ENCODE assay signal across 8 cellular contexts in genomic region chr4:183722738-183723560, GRCh38.
DNase-seq lines count a peak whose midpoint lies in the region; ATAC-seq and TF ChIP-seq lines count a peak whose summit lies in the region.

No MANE protein-coding gene starts in this region.

- H3K27ac ChIP-seq in skin epidermis = peak overlapping the region in 16 of 21 experiments; percentile 17 to 86 (median 67)

- H3K4me3 Mint-ChIP-seq in T-cell = peak overlapping the region; percentile 83 to 93 (median 88)

- peaks cover 15 to 20% (median 18%) of the 10 kb centered on the region in 3 donors for H3K4me1 Mint-ChIP-seq in T-cell

- H3K4me3 ChIP-seq in astrocyte of the spinal cord (ENCODE audit: low read depth, low read length) = peak overlapping the region; percentile 41
- H3K4me3 ChIP-seq in iPS-18c (ENCODE audit: insufficient read depth, low read depth, low read length) = peak overlapping the region; percentile 40
- H3K4me3 ChIP-seq in skin epidermis = peak overlapping the region; percentile 42 to 57 (median 47)

- H3K36me3 Mint-ChIP-seq in T-cell = no peaks in the 10 kb centered on the region

- H3K27me3 Mint-ChIP-seq in T-cell = peaks cover 0 to under 1% of the 10 kb centered on the region in 2 donors

- POLR2A ChIA-PET in T-cell (lab: Charles Lee) = interaction anchor here in 1 of 2 donors (0.6 kb wide), 1 partner anchor 238 kb away, joined by 3 read pairs; no protein-coding TSS in a partner anchor

- in situ Hi-C loops in astrocyte of the spinal cord (cut with HindIII; ENCODE audit: low sequenced_read_pairs) = no loop called here

- H3K27ac Mint-ChIP-seq in T-cell = peak overlapping the region; percentile 69 to 74

- no peaks in the 10 kb centered on the region for H3K9me3 Mint-ChIP-seq in T-cell

- CTCF ChIA-PET in T-cell (lab: Charles Lee) = interaction anchor here in 1 of 2 donors (0.7 kb wide), 2 partner anchors 179 to 1623 kb away, joined by 3 to 4 read pairs; no protein-coding TSS in a partner anchor

- ATAC-seq in GM21786 (IDR thresholded peaks at IDR 0.05; ENCODE audit: unreplicated experiment) (peak; percentile 70), T-cell (replicated peaks in 1 of 4) (peak; percentile 63 to 73 (median 68))

- TF ChIP-seq CTCF in astrocyte of the spinal cord (IDR thresholded peaks at IDR 0.05; ENCODE audit: low read depth, low read length) = no peak

- DNase-seq in ELF-1 (ENCODE audit: low read depth, low spot score) = peak; percentile 77
- DNase-seq in LoVo (ENCODE audit: low spot score) = peak; percentile 34
- DNase-seq in T-cell = peak; percentile 12 to 55 (median 33)
- peak; percentile 23 for DNase-seq in astrocyte of the spinal cord (ENCODE audit: low read depth, low spot score)
- DNase-seq in NCI-H1694 (lab: John Stamatoyannopoulos, UW) = no peak

- H3K9me3 ChIP-seq in iPS-18c (ENCODE audit: control insufficient read depth, insufficient read depth, low read length) = no peaks in the 10 kb centered on the region
